16 cellular contexts compared by ENCODE assay signal in genomic region chr10:12504176-12504575, GRCh38.
"Had no signal": no experiment of that assay in that cellular context is flagged by ENCODE, and none has a peak within 500 bp of the region (broad histone marks: within the 10 kb centered on the region; RNA-seq: fewer than 3 reads in every experiment).

No MANE protein-coding gene starts in this region.

- H3K27ac ChIP-seq: SJSA1 had no signal

- H3K4me3 ChIP-seq: SJSA1 had no signal

- DNase-seq: activated CD4-positive, alpha-beta T cell treated with anti-CD3 and anti-CD28 coated beads for 48 hours; activated CD4-positive, alpha-beta T cell treated with anti-CD3 and anti-CD28 coated beads, Interleukin-2, amount 50 U/mL, for 4 hours; activated CD4-positive, CD25-positive, alpha-beta regulatory T cell treated with anti-CD3 and anti-CD28 coated beads, Interleukin-2, amount 50 U/mL, for 72 hours; activated gamma-delta T cell; activated naive CD4-positive, alpha-beta T cell treated with anti-CD3 and anti-CD28 coated beads for 36 hours; amygdala; Kasumi-1; KBM-7; NCI-H1105 treated with DMSO at 0.1 percent for 48 hours; NCI-H146; NCI-H187 treated with DMSO at 0.1 percent for 48 hours; NCI-H2081 treated with DMSO at 0.1 percent for 48 hours; NCI-H446; NCI-H524; SHP77 had no signal
